ENCODE assay signal across 8 cellular contexts in the genomic region with DNA sequence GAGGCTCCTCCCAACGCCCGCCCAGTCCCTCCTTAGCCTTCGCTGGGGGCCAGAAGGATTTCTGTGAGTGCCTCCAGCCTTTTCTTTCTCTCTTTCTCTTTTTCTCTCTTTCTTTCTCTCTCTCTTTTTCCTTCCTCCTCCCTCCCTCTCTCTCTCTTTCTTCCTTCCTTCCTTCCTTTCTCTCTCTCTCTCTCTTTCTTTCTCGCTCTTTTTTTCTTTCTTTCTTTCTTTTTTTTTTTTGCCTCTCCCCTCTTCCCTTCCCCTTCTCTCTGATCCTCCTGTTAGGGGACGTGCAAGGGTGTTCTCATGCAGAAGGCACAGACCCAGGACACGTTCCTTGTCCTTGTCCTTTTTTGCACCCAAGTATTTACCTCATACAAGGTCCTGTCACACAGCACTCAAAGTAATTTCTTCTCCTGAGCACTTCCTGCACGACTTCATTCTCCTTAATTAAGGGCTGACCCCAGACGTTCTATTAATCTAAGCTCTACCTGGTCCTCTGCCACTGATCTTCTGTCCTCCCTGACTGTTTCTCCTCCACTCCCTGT. TPM values are rescaled to one million over a fixed set of nuclear protein-coding genes. Genes with fewer than 3 reads are reported as not detected.
DNase-seq lines count a peak whose midpoint lies in the region; ATAC-seq and TF ChIP-seq lines count a peak whose summit lies in the region.

No MANE protein-coding gene starts in this region.

- TF ChIP-seq CTCF in activated B cell treated with CpG ODN at 0.5 μM for 24 hours (IDR thresholded peaks at IDR 0.05), result no peak
- TF ChIP-seq CTCF in stomach (IDR thresholded peaks at IDR 0.05), result no peak

- H3K27ac ChIP-seq in stomach, result peak overlapping the region in 4 of 5 donors; percentile 66 to 79 (median 74)

- DNase-seq in activated CD4-positive, alpha-beta T cell treated with anti-CD3 and anti-CD28 coated beads, Interleukin-2, amount 10 ng/mL, durations not matched to agents 7 days and 5 days, result no peak
- no peak for DNase-seq in activated CD4-positive, alpha-beta T cell treated with anti-CD3 and anti-CD28 coated beads for 48 hours
- no peak for DNase-seq in activated B cell treated with CpG ODN at 0.5 μM for 24 hours
- DNase-seq in stomach, result no peak
- no peak for DNase-seq in AG08395 (ENCODE audit: low spot score)
- DNase-seq in activated effector memory CD4-positive, alpha-beta T cell treated with anti-CD3 and anti-CD28 coated beads, Interleukin-2, amount 50 U/mL, for 16 hours, result no peak

- H3K4me3 ChIP-seq in iPS-18c (ENCODE audit: insufficient read depth, low read depth, low read length) (peak overlapping the region; percentile 86; the same call in 1 of the 2 replicates), stomach (peak overlapping the region; percentile 61 to 88 (median 72))

- POLR2A ChIA-PET in activated CD4-positive, alpha-beta T cell treated with anti-CD3 and anti-CD28 coated beads, Interleukin-2, amount 10 ng/mL, durations not matched to agents 7 days and 5 days (lab: Charles Lee), result no interaction called here
- POLR2A ChIA-PET in activated B cell treated with CpG ODN at 0.5 μM for 24 hours (lab: Charles Lee), result no interaction called here

- TF ChIP-seq POLR2A in stomach (IDR thresholded peaks at IDR 0.05), result no peak

- 1 to 6% (median 2%) methylated on average over 8 of the region's 8 CpGs for WGBS in stomach, 5 donors

- H3K36me3 Mint-ChIP-seq in activated CD4-positive, alpha-beta T cell treated with anti-CD3 and anti-CD28 coated beads, Interleukin-2, amount 10 ng/mL, durations not matched to agents 7 days and 5 days (ENCODE audit: low read depth), result peaks cover 10% of the 10 kb centered on the region
- no peaks in the 10 kb centered on the region for H3K36me3 Mint-ChIP-seq in activated B cell treated with CpG ODN at 0.5 μM for 24 hours (ENCODE audit: low read depth)

- H3K4me3 Mint-ChIP-seq in activated CD4-positive, alpha-beta T cell treated with anti-CD3 and anti-CD28 coated beads, Interleukin-2, amount 10 ng/mL, durations not matched to agents 7 days and 5 days, result peak overlapping the region; percentile 82
- peak overlapping the region; percentile 84 for H3K4me3 Mint-ChIP-seq in activated B cell treated with CpG ODN at 0.5 μM for 24 hours

- H3K36me3 ChIP-seq in stomach, result no peaks in the 10 kb centered on the region

- peak overlapping the region; percentile 93 for H3K27ac Mint-ChIP-seq in activated CD4-positive, alpha-beta T cell treated with anti-CD3 and anti-CD28 coated beads, Interleukin-2, amount 10 ng/mL, durations not matched to agents 7 days and 5 days
- H3K27ac Mint-ChIP-seq in activated B cell treated with CpG ODN at 0.5 μM for 24 hours, result peak overlapping the region; percentile 50

- H3K4me1 ChIP-seq in stomach, result peaks cover 6 to 24% (median 15%) of the 10 kb centered on the region in 4 donors

- intact Hi-C loops in activated B cell treated with CpG ODN at 0.5 μM for 24 hours (cut with micrococcal nuclease), result loop anchor here (1.0 kb wide), 2 partner anchors 31 to 346 kb away; a partner anchor contains a TSS
- intact Hi-C loops in stomach (cut with DNase I; ENCODE audit: low total_unique reads), result no loop called here

- peaks cover 33% of the 10 kb centered on the region for H3K4me1 Mint-ChIP-seq in activated CD4-positive, alpha-beta T cell treated with anti-CD3 and anti-CD28 coated beads, Interleukin-2, amount 10 ng/mL, durations not matched to agents 7 days and 5 days
- H3K4me1 Mint-ChIP-seq in activated B cell treated with CpG ODN at 0.5 μM for 24 hours, result peaks cover 14% of the 10 kb centered on the region

- ATAC-seq in activated B cell treated with CpG ODN at 0.5 μM for 24 hours (ENCODE audit: low read depth) (no peak), HG02884 (IDR thresholded peaks at IDR 0.05; ENCODE audit: unreplicated experiment) (no peak)

- H3K9me3 Mint-ChIP-seq in activated CD4-positive, alpha-beta T cell treated with anti-CD3 and anti-CD28 coated beads, Interleukin-2, amount 10 ng/mL, durations not matched to agents 7 days and 5 days, result no peaks in the 10 kb centered on the region
- H3K9me3 Mint-ChIP-seq in activated B cell treated with CpG ODN at 0.5 μM for 24 hours, result no peaks in the 10 kb centered on the region

- CTCF ChIA-PET in activated CD4-positive, alpha-beta T cell treated with anti-CD3 and anti-CD28 coated beads, Interleukin-2, amount 10 ng/mL, durations not matched to agents 7 days and 5 days (lab: Charles Lee), result interaction anchor here (0.9 to 1.3 kb wide), 2 partner anchors 8 to 15 kb away, joined by 3 to 5 read pairs; no protein-coding TSS in a partner anchor
- CTCF ChIA-PET in activated B cell treated with CpG ODN at 0.5 μM for 24 hours (lab: Charles Lee), result interaction anchor here (2.3 kb wide), 1 partner anchor 10 kb away, joined by 10 read pairs; no protein-coding TSS in a partner anchor

- peaks cover 3% of the 10 kb centered on the region for H3K27me3 Mint-ChIP-seq in activated CD4-positive, alpha-beta T cell treated with anti-CD3 and anti-CD28 coated beads, Interleukin-2, amount 10 ng/mL, durations not matched to agents 7 days and 5 days
- H3K27me3 Mint-ChIP-seq in activated B cell treated with CpG ODN at 0.5 μM for 24 hours, result peaks cover 6% of the 10 kb centered on the region

- H3K9me3 ChIP-seq in iPS-18c (ENCODE audit: control insufficient read depth, insufficient read depth, low read length) (no peaks in the 10 kb centered on the region), stomach (no peaks in the 10 kb centered on the region)

- H3K27me3 ChIP-seq in stomach, result peaks cover 0 to 3% (median 0%) of the 10 kb centered on the region in 3 donors

- TF ChIP-seq EP300 in stomach (IDR thresholded peaks at IDR 0.05), result no peak

RNA-seq across cellular contexts. Expression of a gene that starts 0.3 kb away (rescaled TPM):
- 10 to 100 TPM; 25.0 to 29.8 TPM for total RNA-seq in activated CD4-positive, alpha-beta T cell treated with anti-CD3 and anti-CD28 coated beads, Interleukin-2, amount 10 ng/mL, durations not matched to agents 7 days and 5 days
- total RNA-seq in activated B cell treated with CpG ODN at 0.5 μM for 24 hours (18.4 and 20.4 TPM in 2 replicates), stomach (10 to 100 TPM in 3 of 5 donors, 1 to 10 TPM in 2; 5.9 to 34.4 (median 10.4) TPM)
- 10 to 100 TPM in 1 of 3 donors, 1 to 10 TPM in 2; 3.0 to 15.4 (median 6.0) TPM for polyA plus RNA-seq in stomach

RNA-seq across cellular contexts. Expression of a gene that starts 31.7 kb away (rescaled TPM):
- total RNA-seq in activated CD4-positive, alpha-beta T cell treated with anti-CD3 and anti-CD28 coated beads, Interleukin-2, amount 10 ng/mL, durations not matched to agents 7 days and 5 days, result under 1 TPM; 0.84 to 0.87 TPM
- total RNA-seq in activated B cell treated with CpG ODN at 0.5 μM for 24 hours, result 1.5 TPM in 2 replicates
- 10 to 100 TPM; 15.2 to 58.5 (median 44.9) TPM for total RNA-seq in stomach
- polyA plus RNA-seq in stomach, result 1 to 10 TPM; 4.8 to 7.5 (median 6.9) TPM
